Comparison of ENCODE assay signal across 20 cellular contexts in genomic region chr3:75341324-75342067, GRCh38.
DNase-seq lines count a peak whose midpoint lies in the region; ATAC-seq, FAIRE-seq and TF ChIP-seq lines count a peak whose summit lies in the region.
"Had no signal": no experiment of that assay in that cellular context is flagged by ENCODE, and none has a peak within 500 bp of the region (broad histone marks: within the 10 kb centered on the region; RNA-seq: fewer than 3 reads in every experiment).

No MANE protein-coding gene starts in this region.

- no peak for TF ChIP-seq POLR2A in GM12878 (IDR thresholded peaks at IDR 0.05; ENCODE audit: low read depth, low read length)

- SMC1A ChIA-PET in GM12878 (lab: Charles Lee; ENCODE audit: uncharacterized antibody, unreplicated experiment), result no interaction called here

- no peak for TF ChIP-seq EP300 in GM12878 (IDR thresholded peaks at IDR 0.05; ENCODE audit: borderline replicate concordance in 1 of 2, control insufficient read depth in 1 of 2, low read depth in 2 of 2, low read length in 2 of 2)

- H2AFZ ChIP-seq in GM12878 (ENCODE audit: control insufficient read depth, low read depth, low read length), result no peak overlapping the region

- in situ Hi-C loops in GM12878 (cut with MboI), result no loop called here

- H3K36me3 ChIP-seq in A673 (ENCODE audit: insufficient read depth, low read length, poor library complexity, severe bottlenecking) (no peaks in the 10 kb centered on the region), GM12878 (ENCODE audit: control insufficient read depth in 2 of 2, insufficient read depth in 2 of 2, low read length in 1 of 2) (no peaks in the 10 kb centered on the region), BE2C (no peaks in the 10 kb centered on the region)
- H3K36me3 ChIP-seq: pancreas had no signal

- intact Hi-C loops in A673 (cut with micrococcal nuclease; ENCODE audit: unreplicated experiment) (no loop called here), GM12878 (cut with micrococcal nuclease; ENCODE audit: unreplicated experiment) (no loop called here)

- H3K9ac ChIP-seq in GM12878 (ENCODE audit: control insufficient read depth, insufficient read depth, low read length), result no peak overlapping the region

- RAD21 ChIA-PET in GM12878 (lab: Charles Lee; ENCODE audit: unreplicated experiment), result no interaction called here

- peak; percentile 13 for FAIRE-seq in GM12878 (lab: Jason Lieb, UNC)
- FAIRE-seq: H54, pancreas, TTC549 had no signal

- 23% methylated on average over 12 of the region's 12 CpGs for WGBS in GM12878 (ENCODE audit: insufficient coverage, insufficient replicate concordance, low lambda C conversion rate, missing lambda C conversion rate)

- no peak overlapping the region for H3K4me2 ChIP-seq in GM12878 (ENCODE audit: control insufficient read depth, insufficient read depth)

- TF ChIP-seq CTCF in A673 (conservative IDR thresholded peaks at IDR 0.05; ENCODE audit: low read depth, low read length) (no peak; the same call in 1 of the 2 replicates), HFF-Myc (IDR thresholded peaks at IDR 0.05; ENCODE audit: low read depth, low read length, missing control alignments) (peak; percentile 2), GM12878 (IDR thresholded peaks at IDR 0.05 in 2 of 3, conservative IDR thresholded peaks at IDR 0.05 in 1 of 3; ENCODE audit: control insufficient read depth in 2 of 3, extremely low read depth in 1 of 3, insufficient read depth in 1 of 3, low read depth in 3 of 3, low read length in 3 of 3) (no peak), BE2C (IDR thresholded peaks at IDR 0.05; ENCODE audit: low read depth, low read length) (no peak)

- DNase-seq in A673 (ENCODE audit: low spot score), result peak; percentile 27
- no peak for DNase-seq in HFF-Myc (ENCODE audit: extremely low read depth, low read depth)
- DNase-seq in GM12878 (ENCODE audit: low read depth, low spot score), result no peak
- peak; percentile 39 for DNase-seq in iPS-NIHi11 (ENCODE audit: low spot score)
- no peak for DNase-seq in BE2C
- DNase-seq in superior temporal gyrus (ENCODE audit: extremely low spot score), result no peak
- DNase-seq in NCI-H2029 treated with DMSO at 0.1 percent for 48 hours (lab: John Stamatoyannopoulos, UW), result no peak
- DNase-seq: activated CD4-positive, alpha-beta memory T cell treated with anti-CD3 and anti-CD28 coated beads, Interleukin-2, amount 10 ng/mL, durations not matched to agents 7 days and 5 days; activated T-cell treated with anti-CD3 and anti-CD28 coated beads, Interleukin-2, amount 50 U/mL, for 48 hours; head of caudate nucleus; kidney glomerular epithelial cell; NCI-H1092 treated with DMSO at 0.1 percent for 48 hours; NCI-H2227 treated with DMSO at 0.1 percent for 48 hours; OCI-M1; pancreas; stimulated activated CD4-positive, alpha-beta T cell treated with anti-CD3 and anti-CD28 coated beads, Interleukin-12 subunit alpha, Interleukin-12 subunit beta, amount 100 ng/mL, for 4 hours had no signal

- H3K27ac ChIP-seq in A673 (ENCODE audit: low read depth, low read length, poor library complexity, severe bottlenecking) (no peak overlapping the region), GM12878 (ENCODE audit: control insufficient read depth, insufficient read depth) (no peak overlapping the region)
- H3K27ac ChIP-seq: pancreas had no signal

- POLR2A ChIA-PET in A673 (lab: Charles Lee; ENCODE audit: low non-redundant PET), result no interaction called here
- POLR2A ChIA-PET in GM12878 (lab: Charles Lee), result no interaction called here

- no peaks in the 10 kb centered on the region for H3K9me3 ChIP-seq in A673 (ENCODE audit: low read depth, low read length, poor library complexity, severe bottlenecking)
- H3K9me3 ChIP-seq in GM12878 (replicated peaks; ENCODE audit: control insufficient read depth, insufficient read depth, low read length), result no peaks in the 10 kb centered on the region
- no peaks in the 10 kb centered on the region for H3K9me3 ChIP-seq in BE2C
- H3K9me3 ChIP-seq: Caco-2, pancreas had no signal

- H3K4me3 ChIP-seq in A673 (ENCODE audit: low read depth, low read length, poor library complexity, severe bottlenecking) (no peak overlapping the region), HFF-Myc (replicated peaks; ENCODE audit: low read depth, low read length) (no peak overlapping the region), GM12878 (no peak overlapping the region), BE2C (ENCODE audit: low read depth, low read length) (no peak overlapping the region)
- H3K4me3 ChIP-seq: pancreas had no signal

- CTCF ChIA-PET in A673 (lab: Charles Lee) (no interaction called here), GM12878 (lab: Yijun Ruan, JAX) (no interaction called here)

- H3K4me1 ChIP-seq in A673 (ENCODE audit: insufficient read depth, low read length, poor library complexity, severe bottlenecking) (no peaks in the 10 kb centered on the region), GM12878 (ENCODE audit: control insufficient read depth, insufficient read depth, low read length) (0 out of 2 replicates have a peak, but pooled peaks cover 4% of the 10 kb centered on the region), BE2C (no peaks in the 10 kb centered on the region)
- H3K4me1 ChIP-seq: Caco-2, pancreas had no signal

- H4K20me1 ChIP-seq in GM12878 (ENCODE audit: control insufficient read depth, insufficient read depth), result no peaks in the 10 kb centered on the region

- no TSS peak for BruUV-seq in A673 (replicated peaks; lab: Mats Ljungman, UMichigan)
- BruUV-seq in GM12878 (replicated peaks; lab: Mats Ljungman, UMichigan), result no TSS peak

- no peak for TF ChIP-seq RAD21 in GM12878 (IDR thresholded peaks at IDR 0.05; ENCODE audit: insufficient read depth, low read depth, low read length)

- ATAC-seq in GM12878 (no peak), HG03460 (IDR thresholded peaks at IDR 0.05; ENCODE audit: unreplicated experiment) (no peak)

- no peaks in the 10 kb centered on the region for H3K27me3 ChIP-seq in A673 (replicated peaks; ENCODE audit: insufficient read depth, low read depth, low read length, poor library complexity)
- H3K27me3 ChIP-seq in GM12878 (replicated peaks in 1 of 2; ENCODE audit: control insufficient read depth in 2 of 2, insufficient read depth in 2 of 2, low read length in 1 of 2), result no peaks in the 10 kb centered on the region
- no peaks in the 10 kb centered on the region for H3K27me3 ChIP-seq in BE2C
- H3K27me3 ChIP-seq: pancreas had no signal

- no peaks in the 10 kb centered on the region for H3K79me2 ChIP-seq in GM12878 (ENCODE audit: control insufficient read depth, insufficient read depth, low read length)

TF ChIP-seq in GM12878, 131 proteins besides CTCF, POLR2A, EP300 and RAD21 (continues in another document):
- TF ChIP-seq, protein P1, sequence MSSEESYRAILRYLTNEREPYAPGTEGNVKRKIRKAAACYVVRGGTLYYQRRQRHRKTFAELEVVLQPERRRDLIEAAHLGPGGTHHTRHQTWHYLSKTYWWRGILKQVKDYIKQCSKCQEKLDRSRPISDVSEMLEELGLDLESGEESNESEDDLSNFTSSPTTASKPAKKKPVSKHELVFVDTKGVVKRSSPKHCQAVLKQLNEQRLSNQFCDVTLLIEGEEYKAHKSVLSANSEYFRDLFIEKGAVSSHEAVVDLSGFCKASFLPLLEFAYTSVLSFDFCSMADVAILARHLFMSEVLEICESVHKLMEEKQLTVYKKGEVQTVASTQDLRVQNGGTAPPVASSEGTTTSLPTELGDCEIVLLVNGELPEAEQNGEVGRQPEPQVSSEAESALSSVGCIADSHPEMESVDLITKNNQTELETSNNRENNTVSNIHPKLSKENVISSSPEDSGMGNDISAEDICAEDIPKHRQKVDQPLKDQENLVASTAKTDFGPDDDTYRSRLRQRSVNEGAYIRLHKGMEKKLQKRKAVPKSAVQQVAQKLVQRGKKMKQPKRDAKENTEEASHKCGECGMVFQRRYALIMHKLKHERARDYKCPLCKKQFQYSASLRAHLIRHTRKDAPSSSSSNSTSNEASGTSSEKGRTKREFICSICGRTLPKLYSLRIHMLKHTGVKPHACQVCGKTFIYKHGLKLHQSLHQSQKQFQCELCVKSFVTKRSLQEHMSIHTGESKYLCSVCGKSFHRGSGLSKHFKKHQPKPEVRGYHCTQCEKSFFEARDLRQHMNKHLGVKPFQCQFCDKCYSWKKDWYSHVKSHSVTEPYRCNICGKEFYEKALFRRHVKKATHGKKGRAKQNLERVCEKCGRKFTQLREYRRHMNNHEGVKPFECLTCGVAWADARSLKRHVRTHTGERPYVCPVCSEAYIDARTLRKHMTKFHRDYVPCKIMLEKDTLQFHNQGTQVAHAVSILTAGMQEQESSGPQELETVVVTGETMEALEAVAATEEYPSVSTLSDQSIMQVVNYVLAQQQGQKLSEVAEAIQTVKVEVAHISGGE (CRISPR knock-in tag; IDR thresholded peaks at IDR 0.05), result no peak
- no peak for TF ChIP-seq SP1 (IDR thresholded peaks at IDR 0.05; ENCODE audit: low read depth, low read length)
- TF ChIP-seq SREBF2 (IDR thresholded peaks at IDR 0.05; ENCODE audit: low read length), result no peak
- no peak for TF ChIP-seq NR2C1 (IDR thresholded peaks at IDR 0.05)
- no peak for TF ChIP-seq IKZF2 (IDR thresholded peaks at IDR 0.05)
- no peak for TF ChIP-seq CEBPB (IDR thresholded peaks at IDR 0.05; ENCODE audit: borderline replicate concordance in 1 of 2, low read depth in 2 of 2, low read length in 2 of 2)
- no peak for TF ChIP-seq POLR2AphosphoS5 (IDR thresholded peaks at IDR 0.05; ENCODE audit: low read length)

Comparison
In these comparisons a context has a peak if more than half of its experiments do, and no peak if none do; other contexts are left out.
1. DNase-seq: peak in A673 (single experiment) and iPS-NIHi11 (single experiment); none in HFF-Myc (single experiment), GM12878 (single experiment), BE2C (single experiment), superior temporal gyrus (single experiment) and NCI-H2029 treated with DMSO at 0.1 percent for 48 hours (single experiment).